Comparison of ENCODE assay signal across 2 cellular contexts in genomic region chr7:28300488-28300887, GRCh38.
TF ChIP-seq lines count a peak whose summit lies in the region.

No MANE protein-coding gene starts in this region.

TF ChIP-seq in liver, 16 proteins besides CTCF, POLR2A, EP300 and RAD21:
- TF ChIP-seq HNF4A (conservative IDR thresholded peaks at IDR 0.05), result no peak

TF ChIP-seq in HepG2, 621 proteins besides CTCF, POLR2A, EP300 and RAD21:
- TF ChIP-seq ZNF333 (CRISPR knock-in tag; IDR thresholded peaks at IDR 0.05; ENCODE audit: borderline replicate concordance), result no peak
- no peak for TF ChIP-seq TRIM22 (IDR thresholded peaks at IDR 0.05)
